In the genomic region with DNA sequence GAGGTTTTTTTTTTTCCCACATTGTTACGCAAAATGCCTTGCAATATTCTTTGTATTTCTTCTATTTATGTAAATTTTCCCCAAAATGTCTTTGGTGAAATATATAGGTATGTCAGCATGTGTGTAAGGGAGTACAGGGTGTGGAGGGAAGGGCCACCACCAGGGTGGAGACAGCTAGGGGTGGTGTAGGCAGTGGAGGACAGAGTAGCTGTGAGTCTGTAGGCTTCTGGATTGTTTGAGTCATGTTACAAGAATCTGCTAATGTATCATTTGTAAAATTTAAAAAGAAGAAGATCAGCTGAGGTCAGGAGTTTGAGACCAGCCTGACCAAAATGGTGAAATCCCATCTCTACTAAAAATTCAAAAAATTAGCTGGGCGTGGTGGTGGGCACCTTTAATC, we compare ENCODE assay signal across 20 cellular contexts.
A peak's percentile ranks its signal among the peaks of the same experiment; 100 is the strongest.
DNase-seq lines count a peak whose midpoint lies in the region; TF ChIP-seq lines count a peak whose summit lies in the region.
"Had no signal": no experiment of that assay in that cellular context is flagged by ENCODE, and none has a peak within 500 bp of the region (broad histone marks: within the 10 kb centered on the region; RNA-seq: fewer than 3 reads in every experiment).

No MANE protein-coding gene starts in this region.

- H3K36me3 ChIP-seq in BJ (ENCODE audit: control insufficient read depth, insufficient read depth, low read length): no peaks in the 10 kb centered on the region
- no peaks in the 10 kb centered on the region for H3K36me3 ChIP-seq in adipocyte (ENCODE audit: control insufficient read depth, insufficient read depth, low read length, severe bottlenecking)
- H3K36me3 ChIP-seq in mesendoderm (ENCODE audit: control insufficient read depth, insufficient read depth, low read length): no peaks in the 10 kb centered on the region
- H3K36me3 ChIP-seq: BLaER1, SJCRH30 had no signal

- no peak overlapping the region for H4K8ac ChIP-seq in mesendoderm (ENCODE audit: low read depth, low read length)

- CTCF ChIA-PET in BJ (lab: Yijun Ruan, JAX): interaction anchor here (0.7 to 1.7 kb wide), 2 partner anchors 9 to 11 kb away, joined by 3 to 4 read pairs; no protein-coding TSS in a partner anchor

- H3K9ac ChIP-seq in adipocyte (ENCODE audit: low read length): no peak overlapping the region
- H3K9ac ChIP-seq in mesendoderm (ENCODE audit: low read length): no peak overlapping the region
- H3K9ac ChIP-seq: BLaER1 had no signal

- no peak overlapping the region for H2BK15ac ChIP-seq in mesendoderm (replicated peaks; ENCODE audit: low read depth)

- H3K23ac ChIP-seq in mesendoderm (ENCODE audit: low read length): no peak overlapping the region

- no peak overlapping the region for H4K5ac ChIP-seq in mesendoderm (ENCODE audit: low read length)

- H2BK5ac ChIP-seq in mesendoderm (ENCODE audit: low read length): no peak overlapping the region

- H3K4me3 ChIP-seq in BJ (ENCODE audit: low read depth, low read length): no peak overlapping the region
- H3K4me3 ChIP-seq in adipocyte (ENCODE audit: low read length): no peak overlapping the region
- no peak overlapping the region for H3K4me3 ChIP-seq in mesendoderm (ENCODE audit: low read length)
- H3K4me3 ChIP-seq: BLaER1, SJCRH30 had no signal

- H3K27ac Mint-ChIP-seq in HFFc6: no peak overlapping the region
- H3K27ac Mint-ChIP-seq: CD4-positive, alpha-beta T cell; T-cell had no signal

- DNase-seq in BJ (ENCODE audit: low read depth) (no peak), HFFc6 (peak; percentile 19), adipocyte (ENCODE audit: low read depth) (peak; percentile 19), iris pigment epithelial cell (ENCODE audit: low read depth) (peak; percentile 54), mesendoderm (no peak), NCI-H510A treated with DMSO at 0.1 percent for 48 hours (lab: John Stamatoyannopoulos, UW) (no peak), MV-4-11 (lab: John Stamatoyannopoulos, UW) (no peak)
- DNase-seq: CD4-positive, alpha-beta T cell; COR-L47; DMS79; KBM-7; NCI-H1105; NCI-H146; NCI-H2029; NCI-H2227 treated with DMSO at 0.1 percent for 48 hours; NCI-H524; NCI-H82; SJCRH30; T-cell had no signal

- H3K4me1 Mint-ChIP-seq in HFFc6 (ENCODE audit: low read depth): peaks cover 5% of the 10 kb centered on the region
- H3K4me1 Mint-ChIP-seq: T-cell had no signal

- no peak overlapping the region for H3K4me2 ChIP-seq in mesendoderm (ENCODE audit: low read length)
- H3K4me2 ChIP-seq: BLaER1 had no signal

- TF ChIP-seq CTCF in BJ (IDR thresholded peaks at IDR 0.05; ENCODE audit: insufficient read depth, low read depth, low read length) (peak; percentile 7; the same call in 1 of the 2 replicates), HFFc6 (IDR thresholded peaks at IDR 0.05) (peak; percentile 10; the same call in 1 of the 2 replicates)

- H3K27me3 Mint-ChIP-seq in HFFc6 (ENCODE audit: insufficient read depth): peaks cover under 1% of the 10 kb centered on the region

- POLR2A ChIA-PET in BJ (lab: Charles Lee): no interaction called here

- no peak overlapping the region for H3K4ac ChIP-seq in mesendoderm (ENCODE audit: low read depth, low read length)

- no peaks in the 10 kb centered on the region for H3K4me1 ChIP-seq in adipocyte (ENCODE audit: control insufficient read depth, insufficient read depth, low read length)
- no peaks in the 10 kb centered on the region for H3K4me1 ChIP-seq in mesendoderm (ENCODE audit: control insufficient read depth, low read depth, low read length)
- H3K4me1 ChIP-seq: BLaER1, SJCRH30 had no signal

- no peak overlapping the region for H2AK5ac ChIP-seq in mesendoderm (ENCODE audit: low read length)

- H3K27me3 ChIP-seq in BJ (ENCODE audit: control insufficient read depth, insufficient read depth, low read length) (no peaks in the 10 kb centered on the region), adipocyte (replicated peaks; ENCODE audit: control insufficient read depth, insufficient read depth, low read length) (no peaks in the 10 kb centered on the region), mesendoderm (ENCODE audit: insufficient read depth, low read length, poor library complexity) (no peaks in the 10 kb centered on the region)
- H3K27me3 ChIP-seq: BLaER1, SJCRH30 had no signal

- H3K18ac ChIP-seq in mesendoderm (ENCODE audit: low read length): no peak overlapping the region

- H3K9me3 ChIP-seq in adipocyte (ENCODE audit: control insufficient read depth, low read length): peaks cover 7% of the 10 kb centered on the region
- H3K9me3 ChIP-seq: SJCRH30 had no signal

- H2BK120ac ChIP-seq in mesendoderm (ENCODE audit: low read depth, low read length): no peak overlapping the region

- peaks cover 4% of the 10 kb centered on the region; the same call in 1 of the 2 replicates for H3K36me3 Mint-ChIP-seq in HFFc6 (ENCODE audit: low read depth)
- H3K36me3 Mint-ChIP-seq: T-cell had no signal

- no peaks in the 10 kb centered on the region for H3K79me2 ChIP-seq in mesendoderm (ENCODE audit: control insufficient read depth, insufficient read depth, low read length)

- H3K4me3 Mint-ChIP-seq in HFFc6: no peak overlapping the region
- H3K4me3 Mint-ChIP-seq: CD4-positive, alpha-beta T cell; T-cell had no signal

- no CpG with 5 or more reads among the region's 2 CpGs for WGBS in mesendoderm (ENCODE audit: extremely low coverage, insufficient coverage, low lambda C conversion rate)

- H3K79me1 ChIP-seq in mesendoderm (ENCODE audit: low read length): no peaks in the 10 kb centered on the region

- no peak overlapping the region for H3K56ac ChIP-seq in mesendoderm (ENCODE audit: low read length)

- H3K27ac ChIP-seq in mesendoderm (ENCODE audit: low read depth, low read length): no peak overlapping the region
- H3K27ac ChIP-seq: BLaER1, SJCRH30 had no signal

- no peaks in the 10 kb centered on the region for H3K9me3 Mint-ChIP-seq in HFFc6
- H3K9me3 Mint-ChIP-seq: CD4-positive, alpha-beta T cell had no signal

Comparison
In these comparisons a context has a peak if more than half of its experiments do, and no peak if none do; other contexts are left out.
1. DNase-seq: peak in HFFc6 (single experiment), adipocyte (single experiment) and iris pigment epithelial cell (single experiment); none in BJ (single experiment), mesendoderm (single experiment), NCI-H510A treated with DMSO at 0.1 percent for 48 hours (single experiment) and MV-4-11 (single experiment).